1 cellular context compared by ENCODE assay signal in genomic region chr18:21100678-21101077, GRCh38.
TF ChIP-seq lines count a peak whose summit lies in the region.

No MANE protein-coding gene starts in this region.

TF ChIP-seq in HepG2, 621 proteins besides CTCF, POLR2A, EP300 and RAD21:
- TF ChIP-seq HMG20B (CRISPR knock-in tag; conservative IDR thresholded peaks at IDR 0.05) (no peak), HES4 (CRISPR knock-in tag; IDR thresholded peaks at IDR 0.05; ENCODE audit: borderline replicate concordance) (no peak), PAX8 (CRISPR knock-in tag; IDR thresholded peaks at IDR 0.05; ENCODE audit: borderline replicate concordance) (no peak), ZSCAN22 (CRISPR knock-in tag; IDR thresholded peaks at IDR 0.05) (no peak), ARHGAP35 (CRISPR knock-in tag; IDR thresholded peaks at IDR 0.05; ENCODE audit: borderline replicate concordance) (no peak), SRSF9 (IDR thresholded peaks at IDR 0.05; ENCODE audit: borderline replicate concordance, insufficient read depth, low read depth, low read length, poor library complexity, severe bottlenecking) (no peak), ZNF292 (CRISPR knock-in tag; IDR thresholded peaks at IDR 0.05; ENCODE audit: borderline replicate concordance, low read depth) (no peak), JUND (CRISPR knock-in tag; IDR thresholded peaks at IDR 0.05) (no peak), SALL2 (CRISPR knock-in tag; IDR thresholded peaks at IDR 0.05) (no peak), MEIS2 (CRISPR knock-in tag; IDR thresholded peaks at IDR 0.05) (no peak), ISL2 (CRISPR knock-in tag; IDR thresholded peaks at IDR 0.05) (no peak), ZNF558 (CRISPR knock-in tag; IDR thresholded peaks at IDR 0.05; ENCODE audit: borderline replicate concordance) (no peak), ZFP36L1 (CRISPR knock-in tag; IDR thresholded peaks at IDR 0.05) (no peak), EHMT2 (IDR thresholded peaks at IDR 0.05; ENCODE audit: borderline replicate concordance, low read depth, low read length) (no peak), SYNCRIP (IDR thresholded peaks at IDR 0.05; ENCODE audit: insufficient read depth, low read depth, low read length) (no peak), XRCC5 (optimal IDR thresholded peaks at IDR 0.05; ENCODE audit: low read length) (no peak), SP4 (CRISPR knock-in tag; IDR thresholded peaks at IDR 0.05) (no peak), ZNF280D (CRISPR knock-in tag; IDR thresholded peaks at IDR 0.05) (no peak), ZNF530 (CRISPR knock-in tag; IDR thresholded peaks at IDR 0.05; ENCODE audit: low read depth) (no peak), ZFP62 (CRISPR knock-in tag; IDR thresholded peaks at IDR 0.05) (no peak)
